35 cellular contexts compared by ENCODE assay signal in the genomic region with DNA sequence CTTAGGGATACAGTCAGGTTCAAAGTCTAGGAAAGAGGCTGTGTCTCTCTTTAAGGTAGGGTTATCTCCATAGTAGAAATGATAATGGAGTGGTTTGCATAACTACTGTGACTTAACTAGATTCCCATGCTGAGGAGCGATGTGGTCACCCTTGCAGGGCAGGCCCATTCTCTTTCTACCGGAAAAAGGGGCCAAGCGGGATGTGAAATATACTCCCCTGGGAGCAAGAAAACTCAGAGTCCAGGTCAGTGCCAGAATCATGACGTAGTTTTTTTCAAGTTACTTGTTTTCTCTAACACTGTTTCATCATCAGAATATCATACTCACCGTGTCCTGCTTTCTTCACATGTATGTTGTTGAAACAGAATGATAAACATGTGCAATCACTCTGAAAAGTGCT.
"Had no signal": no experiment of that assay in that cellular context is flagged by ENCODE, and none has a peak within 500 bp of the region (broad histone marks: within the 10 kb centered on the region; RNA-seq: fewer than 3 reads in every experiment).

No MANE protein-coding gene starts in this region.

- H3K27ac ChIP-seq: PC-9, RWPE1, WERI-Rb-1 had no signal

- H3K36me3 ChIP-seq: WERI-Rb-1 had no signal

- H2AFZ ChIP-seq: PC-9 had no signal

- H3K9me3 Mint-ChIP-seq: activated naive CD8-positive, alpha-beta T cell treated with anti-CD3 and anti-CD28 coated beads for 36 hours had no signal

- H3K27ac Mint-ChIP-seq: activated CD4-positive, alpha-beta memory T cell treated with anti-CD3 and anti-CD28 coated beads, Interleukin-2, amount 10 ng/mL, durations not matched to agents 7 days and 5 days; activated CD8-positive, alpha-beta memory T cell treated with anti-CD3 and anti-CD28 coated beads, Interleukin-2, amount 10 ng/mL, durations not matched to agents 7 days and 5 days; activated naive CD8-positive, alpha-beta T cell treated with anti-CD3 and anti-CD28 coated beads for 36 hours; T-cell; T-helper 17 cell had no signal

- H3K4me3 ChIP-seq: PC-9 had no signal

- H3K4me3 Mint-ChIP-seq: activated CD4-positive, alpha-beta memory T cell treated with anti-CD3 and anti-CD28 coated beads, Interleukin-2, amount 10 ng/mL, durations not matched to agents 7 days and 5 days; activated CD8-positive, alpha-beta memory T cell treated with anti-CD3 and anti-CD28 coated beads, Interleukin-2, amount 10 ng/mL, durations not matched to agents 7 days and 5 days; activated naive CD8-positive, alpha-beta T cell treated with anti-CD3 and anti-CD28 coated beads for 36 hours; T-cell; T-helper 17 cell had no signal

- DNase-seq: activated CD4-positive, alpha-beta memory T cell treated with anti-CD3 and anti-CD28 coated beads, Interleukin-2, amount 10 ng/mL, durations not matched to agents 7 days and 5 days; activated CD4-positive, alpha-beta T cell treated with anti-CD3 and anti-CD28 coated beads for 1 hour; activated CD4-positive, alpha-beta T cell treated with anti-CD3 and anti-CD28 coated beads for 48 hours; activated CD4-positive, CD25-positive, alpha-beta regulatory T cell; activated CD8-positive, alpha-beta memory T cell treated with anti-CD3 and anti-CD28 coated beads for 24 hours; activated CD8-positive, alpha-beta memory T cell treated with anti-CD3 and anti-CD28 coated beads, Interleukin-2, amount 10 ng/mL, durations not matched to agents 7 days and 5 days; activated CD8-positive, alpha-beta memory T cell treated with anti-CD3 and anti-CD28 coated beads, Interleukin-2, amount 50 U/mL, for 48 hours; activated effector memory CD4-positive, alpha-beta T cell treated with Interleukin-2 at 50 U/mL for 16 hours; activated naive CD4-positive, alpha-beta T cell treated with anti-CD3 and anti-CD28 coated beads, Interleukin-2, amount 50 U/mL, for 16 hours; activated naive CD8-positive, alpha-beta T cell treated with anti-CD3 and anti-CD28 coated beads for 36 hours; activated T-cell treated with anti-CD3 and anti-CD28 coated beads, Interleukin-2, amount 50 U/mL, for 48 hours; amniotic stem cell; aorta; caudate nucleus; cerebellar nuclear complex; Kasumi-1; KBM-7; MM.1S; NCI-H1105; NCI-H1417 treated with DMSO at 0.1 percent for 48 hours; NCI-H1694; NCI-H1930; NCI-H2081 treated with DMSO at 0.1 percent for 48 hours; NCI-H226; NCI-H446 treated with DMSO at 0.1 percent for 48 hours; NCI-H524 treated with DMSO at 0.1 percent for 48 hours; PC-9; SIG-M5; T-cell; T-helper 17 cell; T-helper 9 cell; WERI-Rb-1 had no signal

- H3K27me3 Mint-ChIP-seq: activated CD4-positive, alpha-beta memory T cell treated with anti-CD3 and anti-CD28 coated beads, Interleukin-2, amount 10 ng/mL, durations not matched to agents 7 days and 5 days; activated CD8-positive, alpha-beta memory T cell treated with anti-CD3 and anti-CD28 coated beads, Interleukin-2, amount 10 ng/mL, durations not matched to agents 7 days and 5 days; activated naive CD8-positive, alpha-beta T cell treated with anti-CD3 and anti-CD28 coated beads for 36 hours; T-cell; T-helper 17 cell had no signal

- H3K4me2 ChIP-seq: PC-9 had no signal

- ATAC-seq: activated CD8-positive, alpha-beta memory T cell treated with anti-CD3 and anti-CD28 coated beads, Interleukin-2, amount 10 ng/mL, durations not matched to agents 7 days and 5 days; Right ventricle myocardium inferior; SK-N-SH treated with all-trans-retinoic acid at 6 μM for 48 hours; T-cell; T-helper 17 cell had no signal

- H3K36me3 Mint-ChIP-seq: activated CD8-positive, alpha-beta memory T cell treated with anti-CD3 and anti-CD28 coated beads, Interleukin-2, amount 10 ng/mL, durations not matched to agents 7 days and 5 days; activated naive CD8-positive, alpha-beta T cell treated with anti-CD3 and anti-CD28 coated beads for 36 hours; T-cell had no signal

- H3K4me1 Mint-ChIP-seq: activated CD4-positive, alpha-beta memory T cell treated with anti-CD3 and anti-CD28 coated beads, Interleukin-2, amount 10 ng/mL, durations not matched to agents 7 days and 5 days; activated CD8-positive, alpha-beta memory T cell treated with anti-CD3 and anti-CD28 coated beads, Interleukin-2, amount 10 ng/mL, durations not matched to agents 7 days and 5 days; activated naive CD8-positive, alpha-beta T cell treated with anti-CD3 and anti-CD28 coated beads for 36 hours; T-cell; T-helper 17 cell had no signal
